Comparison of ENCODE assay signal across 24 cellular contexts in genomic region chr1:114472408-114472807, GRCh38.
"Had no signal": no experiment of that assay in that cellular context is flagged by ENCODE, and none has a peak within 500 bp of the region (broad histone marks: within the 10 kb centered on the region; RNA-seq: fewer than 3 reads in every experiment).

No MANE protein-coding gene starts in this region.

- ATAC-seq: activated CD8-positive, alpha-beta T cell treated with anti-CD3 and anti-CD28 coated beads for 36 hours; activated naive CD8-positive, alpha-beta T cell treated with anti-CD3 and anti-CD28 coated beads, Interleukin-2, amount 50 U/mL, for 24 hours; activated T-cell treated with anti-CD3 and anti-CD28 coated beads, Interleukin-2, amount 50 U/mL, for 4 hours; body of pancreas; T-cell had no signal

- H3K4me3 Mint-ChIP-seq: activated CD8-positive, alpha-beta T cell treated with anti-CD3 and anti-CD28 coated beads for 36 hours; activated naive CD8-positive, alpha-beta T cell treated with anti-CD3 and anti-CD28 coated beads, Interleukin-2, amount 50 U/mL, for 24 hours; activated T-cell treated with anti-CD3 and anti-CD28 coated beads, Interleukin-2, amount 50 U/mL, for 4 hours; IgD-negative memory B cell; T-cell had no signal

- H3K27ac ChIP-seq: ascending aorta, body of pancreas, SK-N-MC had no signal

- H3K4me3 ChIP-seq: ascending aorta, body of pancreas, SK-N-MC had no signal

- H3K27me3 Mint-ChIP-seq: activated CD8-positive, alpha-beta T cell treated with anti-CD3 and anti-CD28 coated beads for 36 hours; activated naive CD8-positive, alpha-beta T cell treated with anti-CD3 and anti-CD28 coated beads, Interleukin-2, amount 50 U/mL, for 24 hours; IgD-negative memory B cell; T-cell had no signal

- DNase-seq: activated CD4-positive, CD25-positive, alpha-beta regulatory T cell; activated CD8-positive, alpha-beta memory T cell treated with anti-CD3 and anti-CD28 coated beads, Interleukin-2, amount 50 U/mL, for 48 hours; activated CD8-positive, alpha-beta T cell treated with anti-CD3 and anti-CD28 coated beads for 36 hours; activated gamma-delta T cell; activated naive CD8-positive, alpha-beta T cell treated with anti-CD3 and anti-CD28 coated beads, Interleukin-2, amount 50 U/mL, for 24 hours; activated T-cell treated with anti-CD3 and anti-CD28 coated beads, Interleukin-2, amount 50 U/mL, for 4 hours; amniotic stem cell; body of pancreas; KG1; NCI-H1092; NCI-H1417 treated with DMSO at 0.1 percent for 48 hours; NCI-H1694; NCI-H2029; NCI-H2107; NCI-H2171 treated with DMSO at 0.1 percent for 48 hours; NCI-H226; NCI-H526; NCI-H82; T-cell; T-helper 2 cell; T1000 had no signal

- H3K9me3 ChIP-seq: ascending aorta, body of pancreas had no signal

- H3K27ac Mint-ChIP-seq: activated CD8-positive, alpha-beta T cell treated with anti-CD3 and anti-CD28 coated beads for 36 hours; activated naive CD8-positive, alpha-beta T cell treated with anti-CD3 and anti-CD28 coated beads, Interleukin-2, amount 50 U/mL, for 24 hours; IgD-negative memory B cell; T-cell had no signal

- H3K27me3 ChIP-seq: ascending aorta, body of pancreas had no signal

- H3K36me3 ChIP-seq: ascending aorta had no signal
